ENCODE assay signal across 18 cellular contexts in genomic region chr2:65452150-65452895, GRCh38.
"Had no signal": no experiment of that assay in that cellular context is flagged by ENCODE, and none has a peak within 500 bp of the region (broad histone marks: within the 10 kb centered on the region; RNA-seq: fewer than 3 reads in every experiment).

No MANE protein-coding gene starts in this region.

- H3K4me1 ChIP-seq: ascending aorta, esophagus squamous epithelium, thyroid gland had no signal

- H3K4me3 ChIP-seq: ascending aorta, esophagus squamous epithelium, thyroid gland had no signal

- H3K27me3 ChIP-seq: ascending aorta, thyroid gland had no signal

- H3K36me3 ChIP-seq: ascending aorta, esophagus squamous epithelium, neutrophil, thyroid gland, WERI-Rb-1 had no signal

- H3K36me3 Mint-ChIP-seq: activated naive CD4-positive, alpha-beta T cell treated with anti-CD3 and anti-CD28 coated beads, Interleukin-2, amount 50 U/mL, for 24 hours; natural killer cell had no signal

- ATAC-seq: activated T-cell treated with anti-CD3 and anti-CD28 coated beads, Interleukin-2, amount 50 U/mL, for 72 hours; natural killer cell had no signal

- H3K4me3 Mint-ChIP-seq: activated naive CD4-positive, alpha-beta T cell treated with anti-CD3 and anti-CD28 coated beads, Interleukin-2, amount 50 U/mL, for 24 hours; activated T-cell treated with anti-CD3 and anti-CD28 coated beads, Interleukin-2, amount 50 U/mL, for 72 hours; natural killer cell had no signal

- H3K9me3 ChIP-seq: ascending aorta, esophagus squamous epithelium, neutrophil, thyroid gland had no signal

- DNase-seq: activated CD4-positive, alpha-beta T cell treated with anti-CD3 and anti-CD28 coated beads for 1 hour; activated effector memory CD4-positive, alpha-beta T cell treated with anti-CD3 and anti-CD28 coated beads, Interleukin-2, amount 50 U/mL, for 16 hours; activated T-cell treated with anti-CD3 and anti-CD28 coated beads, Interleukin-2, amount 50 U/mL, for 72 hours; cerebellar nuclear complex; cortex of kidney; esophagus squamous epithelium; natural killer cell; stimulated activated CD4-positive, alpha-beta T cell treated with anti-CD3 and anti-CD28 coated beads, Interleukin-12 subunit alpha, Interleukin-12 subunit beta, amount 100 ng/mL, for 4 hours; stimulated activated CD4-positive, alpha-beta T cell treated with anti-CD3 and anti-CD28 coated beads, Interleukin-1b, Interleukin-23, amount 100 ng/mL, for 48 hours; stimulated activated CD8-positive, alpha-beta memory T cell treated with anti-CD3 and anti-CD28 coated beads, Interleukin-4, amount 100 ng/mL, for 48 hours; stimulated activated naive CD4-positive, alpha-beta T cell treated with Interleukin-2 at 50 U/mL for 16 hours; SW 1271; T-helper 2 cell; thyroid gland; WERI-Rb-1 had no signal

- H3K9me3 Mint-ChIP-seq: activated naive CD4-positive, alpha-beta T cell treated with anti-CD3 and anti-CD28 coated beads, Interleukin-2, amount 50 U/mL, for 24 hours; natural killer cell had no signal

- H3K4me1 Mint-ChIP-seq: activated naive CD4-positive, alpha-beta T cell treated with anti-CD3 and anti-CD28 coated beads, Interleukin-2, amount 50 U/mL, for 24 hours; natural killer cell had no signal

- H3K27ac ChIP-seq: ascending aorta, esophagus squamous epithelium, neutrophil, thyroid gland, WERI-Rb-1 had no signal

- H3K27ac Mint-ChIP-seq: activated naive CD4-positive, alpha-beta T cell treated with anti-CD3 and anti-CD28 coated beads, Interleukin-2, amount 50 U/mL, for 24 hours; activated T-cell treated with anti-CD3 and anti-CD28 coated beads, Interleukin-2, amount 50 U/mL, for 72 hours; natural killer cell had no signal
